In the genomic region with DNA sequence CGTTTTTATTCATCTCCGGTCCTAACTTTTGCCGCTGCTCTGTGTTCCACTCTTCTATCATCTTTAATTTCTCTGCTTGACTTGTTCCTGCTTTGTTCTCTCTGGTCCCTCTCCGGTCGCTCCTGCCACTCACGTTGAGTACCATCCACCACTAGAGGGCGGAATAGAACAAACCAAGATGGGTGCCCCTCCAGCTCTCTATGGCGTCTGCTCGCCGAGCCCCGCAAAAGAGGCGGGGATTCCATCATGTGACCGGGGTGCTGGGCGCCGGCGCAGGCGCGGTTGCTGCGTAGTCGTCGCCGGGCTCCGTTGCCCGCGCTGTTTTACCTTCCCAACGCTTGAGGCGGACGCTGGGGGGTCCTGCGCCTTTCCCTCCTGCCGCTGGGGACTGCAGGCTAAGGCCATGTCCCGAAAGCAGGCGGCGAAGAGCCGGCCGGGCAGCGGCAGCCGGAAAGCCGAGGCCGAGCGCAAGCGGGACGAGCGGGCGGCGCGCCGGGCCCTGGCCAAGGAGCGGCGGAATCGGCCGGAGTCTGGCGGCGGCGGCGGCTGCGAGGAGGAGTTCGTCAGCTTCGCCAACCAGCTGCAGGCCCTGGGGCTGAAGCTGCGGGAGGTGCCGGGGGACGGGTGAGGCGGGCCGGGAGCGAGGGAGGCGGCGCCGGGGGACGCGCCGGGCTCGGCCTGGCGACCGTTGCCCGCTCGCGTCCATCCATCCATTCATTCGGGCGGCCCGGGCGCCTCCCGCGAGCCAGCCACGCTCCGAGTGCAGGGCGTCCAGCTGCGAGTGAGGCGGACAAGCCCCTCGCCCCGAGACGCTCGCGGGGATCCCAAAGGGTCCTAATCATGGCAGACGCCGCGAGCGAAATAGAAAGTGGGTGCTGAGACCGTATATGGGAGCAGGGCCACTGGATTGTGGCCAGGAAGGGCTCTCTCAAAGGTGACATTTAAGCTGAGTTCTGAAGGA, we compare ENCODE assay signal across 1 cellular context.
A peak's percentile ranks its signal among the peaks of the same experiment; 100 is the strongest.
TF ChIP-seq lines count a peak whose summit lies in the region.

A gene with protein sequence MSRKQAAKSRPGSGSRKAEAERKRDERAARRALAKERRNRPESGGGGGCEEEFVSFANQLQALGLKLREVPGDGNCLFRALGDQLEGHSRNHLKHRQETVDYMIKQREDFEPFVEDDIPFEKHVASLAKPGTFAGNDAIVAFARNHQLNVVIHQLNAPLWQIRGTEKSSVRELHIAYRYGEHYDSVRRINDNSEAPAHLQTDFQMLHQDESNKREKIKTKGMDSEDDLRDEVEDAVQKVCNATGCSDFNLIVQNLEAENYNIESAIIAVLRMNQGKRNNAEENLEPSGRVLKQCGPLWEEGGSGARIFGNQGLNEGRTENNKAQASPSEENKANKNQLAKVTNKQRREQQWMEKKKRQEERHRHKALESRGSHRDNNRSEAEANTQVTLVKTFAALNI (plus strand): TSS at position 285 of the 961 bp plus-strand sequence. CDS start 119 bp downstream, at position 404.

TF ChIP-seq in HepG2, 621 proteins besides CTCF, POLR2A, EP300 and RAD21 (continued from another document and continues in another):
- TF ChIP-seq, protein P1, sequence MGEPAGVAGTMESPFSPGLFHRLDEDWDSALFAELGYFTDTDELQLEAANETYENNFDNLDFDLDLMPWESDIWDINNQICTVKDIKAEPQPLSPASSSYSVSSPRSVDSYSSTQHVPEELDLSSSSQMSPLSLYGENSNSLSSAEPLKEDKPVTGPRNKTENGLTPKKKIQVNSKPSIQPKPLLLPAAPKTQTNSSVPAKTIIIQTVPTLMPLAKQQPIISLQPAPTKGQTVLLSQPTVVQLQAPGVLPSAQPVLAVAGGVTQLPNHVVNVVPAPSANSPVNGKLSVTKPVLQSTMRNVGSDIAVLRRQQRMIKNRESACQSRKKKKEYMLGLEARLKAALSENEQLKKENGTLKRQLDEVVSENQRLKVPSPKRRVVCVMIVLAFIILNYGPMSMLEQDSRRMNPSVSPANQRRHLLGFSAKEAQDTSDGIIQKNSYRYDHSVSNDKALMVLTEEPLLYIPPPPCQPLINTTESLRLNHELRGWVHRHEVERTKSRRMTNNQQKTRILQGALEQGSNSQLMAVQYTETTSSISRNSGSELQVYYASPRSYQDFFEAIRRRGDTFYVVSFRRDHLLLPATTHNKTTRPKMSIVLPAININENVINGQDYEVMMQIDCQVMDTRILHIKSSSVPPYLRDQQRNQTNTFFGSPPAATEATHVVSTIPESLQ (CRISPR knock-in tag; conservative IDR thresholded peaks at IDR 0.05): no peak
- TF ChIP-seq MIER2 (CRISPR knock-in tag; IDR thresholded peaks at IDR 0.05) (no peak), JUN (CRISPR knock-in tag; IDR thresholded peaks at IDR 0.05) (no peak), NRL (CRISPR knock-in tag; IDR thresholded peaks at IDR 0.05; ENCODE audit: borderline replicate concordance) (0 out of 2 replicates have a peak, but pooled peaks have one; percentile 40), FOXK1 (CRISPR knock-in tag; IDR thresholded peaks at IDR 0.05; ENCODE audit: borderline replicate concordance, low read depth) (no peak; the same call in 1 of the 2 replicates), ZNF136 (CRISPR knock-in tag; IDR thresholded peaks at IDR 0.05; ENCODE audit: low read depth) (no peak), SETDB1 (CRISPR knock-in tag; IDR thresholded peaks at IDR 0.05; ENCODE audit: borderline replicate concordance) (no peak), ZNF547 (CRISPR knock-in tag; IDR thresholded peaks at IDR 0.05) (peak; percentile 94), SNRNP70 (IDR thresholded peaks at IDR 0.05; ENCODE audit: low read depth, low read length) (no peak), ZNF766 (CRISPR knock-in tag; IDR thresholded peaks at IDR 0.05; ENCODE audit: borderline replicate concordance) (peak; percentile 47; the same call in 1 of the 2 replicates), TARDBP (CRISPR knock-in tag; IDR thresholded peaks at IDR 0.05) (peak; percentile 76), ZNF337 (CRISPR knock-in tag; IDR thresholded peaks at IDR 0.05; ENCODE audit: borderline replicate concordance, low read depth) (peak; percentile 73; the same call in 1 of the 2 replicates), ARNTL (CRISPR knock-in tag; IDR thresholded peaks at IDR 0.05) (no peak; the same call in none of the 2 replicates), SMYD3 (CRISPR knock-in tag; IDR thresholded peaks at IDR 0.05) (peak; percentile 43; the same call in 1 of the 2 replicates), WIZ (CRISPR knock-in tag; IDR thresholded peaks at IDR 0.05) (no peak), SSRP1 (CRISPR knock-in tag; IDR thresholded peaks at IDR 0.05) (no peak), NFIB (CRISPR knock-in tag; IDR thresholded peaks at IDR 0.05; ENCODE audit: borderline replicate concordance) (no peak), ZNF468 (CRISPR knock-in tag; IDR thresholded peaks at IDR 0.05) (no peak), DPF2 (CRISPR knock-in tag; IDR thresholded peaks at IDR 0.05; ENCODE audit: borderline replicate concordance, low read depth) (no peak), HNRNPUL1 (IDR thresholded peaks at IDR 0.05; ENCODE audit: low read depth, low read length) (no peak), HOXA5 (CRISPR knock-in tag; IDR thresholded peaks at IDR 0.05) (peak; percentile 70), ZNF329 (CRISPR knock-in tag; IDR thresholded peaks at IDR 0.05; ENCODE audit: low read depth) (no peak), NCOA5 (CRISPR knock-in tag; IDR thresholded peaks at IDR 0.05) (no peak), ZNF615 (CRISPR knock-in tag; IDR thresholded peaks at IDR 0.05; ENCODE audit: borderline replicate concordance) (no peak), KLF6 (CRISPR knock-in tag; IDR thresholded peaks at IDR 0.05) (peak; percentile 71; the same call in 1 of the 2 replicates), HOXA3 (CRISPR knock-in tag; IDR thresholded peaks at IDR 0.05) (peak; percentile 94), PHF21A (CRISPR knock-in tag; IDR thresholded peaks at IDR 0.05) (peak; percentile 59; the same call in 1 of the 2 replicates), ZNF670 (CRISPR knock-in tag; IDR thresholded peaks at IDR 0.05; ENCODE audit: borderline replicate concordance) (no peak; the same call in 1 of the 2 replicates), ZNF564 (CRISPR knock-in tag; IDR thresholded peaks at IDR 0.05) (no peak), NR2F2 (IDR thresholded peaks at IDR 0.05; ENCODE audit: borderline replicate concordance, low read depth) (no peak)
- TF ChIP-seq, protein P2, sequence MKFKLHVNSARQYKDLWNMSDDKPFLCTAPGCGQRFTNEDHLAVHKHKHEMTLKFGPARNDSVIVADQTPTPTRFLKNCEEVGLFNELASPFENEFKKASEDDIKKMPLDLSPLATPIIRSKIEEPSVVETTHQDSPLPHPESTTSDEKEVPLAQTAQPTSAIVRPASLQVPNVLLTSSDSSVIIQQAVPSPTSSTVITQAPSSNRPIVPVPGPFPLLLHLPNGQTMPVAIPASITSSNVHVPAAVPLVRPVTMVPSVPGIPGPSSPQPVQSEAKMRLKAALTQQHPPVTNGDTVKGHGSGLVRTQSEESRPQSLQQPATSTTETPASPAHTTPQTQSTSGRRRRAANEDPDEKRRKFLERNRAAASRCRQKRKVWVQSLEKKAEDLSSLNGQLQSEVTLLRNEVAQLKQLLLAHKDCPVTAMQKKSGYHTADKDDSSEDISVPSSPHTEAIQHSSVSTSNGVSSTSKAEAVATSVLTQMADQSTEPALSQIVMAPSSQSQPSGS (CRISPR knock-in tag; IDR thresholded peaks at IDR 0.05): peak; percentile 72; the same call in 1 of the 2 replicates
- TF ChIP-seq, protein P3, sequence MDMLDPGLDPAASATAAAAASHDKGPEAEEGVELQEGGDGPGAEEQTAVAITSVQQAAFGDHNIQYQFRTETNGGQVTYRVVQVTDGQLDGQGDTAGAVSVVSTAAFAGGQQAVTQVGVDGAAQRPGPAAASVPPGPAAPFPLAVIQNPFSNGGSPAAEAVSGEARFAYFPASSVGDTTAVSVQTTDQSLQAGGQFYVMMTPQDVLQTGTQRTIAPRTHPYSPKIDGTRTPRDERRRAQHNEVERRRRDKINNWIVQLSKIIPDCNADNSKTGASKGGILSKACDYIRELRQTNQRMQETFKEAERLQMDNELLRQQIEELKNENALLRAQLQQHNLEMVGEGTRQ (IDR thresholded peaks at IDR 0.05; ENCODE audit: low read depth, low read length): peak; percentile 94
- TF ChIP-seq, protein P3 (CRISPR knock-in tag; IDR thresholded peaks at IDR 0.05; ENCODE audit: borderline replicate concordance): peak; percentile 96; the same call in 1 of the 2 replicates
- TF ChIP-seq, protein P4, sequence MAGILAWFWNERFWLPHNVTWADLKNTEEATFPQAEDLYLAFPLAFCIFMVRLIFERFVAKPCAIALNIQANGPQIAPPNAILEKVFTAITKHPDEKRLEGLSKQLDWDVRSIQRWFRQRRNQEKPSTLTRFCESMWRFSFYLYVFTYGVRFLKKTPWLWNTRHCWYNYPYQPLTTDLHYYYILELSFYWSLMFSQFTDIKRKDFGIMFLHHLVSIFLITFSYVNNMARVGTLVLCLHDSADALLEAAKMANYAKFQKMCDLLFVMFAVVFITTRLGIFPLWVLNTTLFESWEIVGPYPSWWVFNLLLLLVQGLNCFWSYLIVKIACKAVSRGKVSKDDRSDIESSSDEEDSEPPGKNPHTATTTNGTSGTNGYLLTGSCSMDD (CRISPR knock-in tag; IDR thresholded peaks at IDR 0.05): no peak
- TF ChIP-seq, protein P5, sequence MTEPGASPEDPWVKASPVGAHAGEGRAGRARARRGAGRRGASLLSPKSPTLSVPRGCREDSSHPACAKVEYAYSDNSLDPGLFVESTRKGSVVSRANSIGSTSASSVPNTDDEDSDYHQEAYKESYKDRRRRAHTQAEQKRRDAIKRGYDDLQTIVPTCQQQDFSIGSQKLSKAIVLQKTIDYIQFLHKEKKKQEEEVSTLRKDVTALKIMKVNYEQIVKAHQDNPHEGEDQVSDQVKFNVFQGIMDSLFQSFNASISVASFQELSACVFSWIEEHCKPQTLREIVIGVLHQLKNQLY (CRISPR knock-in tag; IDR thresholded peaks at IDR 0.05): 0 out of 2 replicates have a peak, but pooled peaks have one; percentile 17
- TF ChIP-seq, protein P6, sequence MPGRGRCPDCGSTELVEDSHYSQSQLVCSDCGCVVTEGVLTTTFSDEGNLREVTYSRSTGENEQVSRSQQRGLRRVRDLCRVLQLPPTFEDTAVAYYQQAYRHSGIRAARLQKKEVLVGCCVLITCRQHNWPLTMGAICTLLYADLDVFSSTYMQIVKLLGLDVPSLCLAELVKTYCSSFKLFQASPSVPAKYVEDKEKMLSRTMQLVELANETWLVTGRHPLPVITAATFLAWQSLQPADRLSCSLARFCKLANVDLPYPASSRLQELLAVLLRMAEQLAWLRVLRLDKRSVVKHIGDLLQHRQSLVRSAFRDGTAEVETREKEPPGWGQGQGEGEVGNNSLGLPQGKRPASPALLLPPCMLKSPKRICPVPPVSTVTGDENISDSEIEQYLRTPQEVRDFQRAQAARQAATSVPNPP (CRISPR knock-in tag; IDR thresholded peaks at IDR 0.05): 0 out of 2 replicates have a peak, but pooled peaks have one; percentile 54
- TF ChIP-seq, protein P7, sequence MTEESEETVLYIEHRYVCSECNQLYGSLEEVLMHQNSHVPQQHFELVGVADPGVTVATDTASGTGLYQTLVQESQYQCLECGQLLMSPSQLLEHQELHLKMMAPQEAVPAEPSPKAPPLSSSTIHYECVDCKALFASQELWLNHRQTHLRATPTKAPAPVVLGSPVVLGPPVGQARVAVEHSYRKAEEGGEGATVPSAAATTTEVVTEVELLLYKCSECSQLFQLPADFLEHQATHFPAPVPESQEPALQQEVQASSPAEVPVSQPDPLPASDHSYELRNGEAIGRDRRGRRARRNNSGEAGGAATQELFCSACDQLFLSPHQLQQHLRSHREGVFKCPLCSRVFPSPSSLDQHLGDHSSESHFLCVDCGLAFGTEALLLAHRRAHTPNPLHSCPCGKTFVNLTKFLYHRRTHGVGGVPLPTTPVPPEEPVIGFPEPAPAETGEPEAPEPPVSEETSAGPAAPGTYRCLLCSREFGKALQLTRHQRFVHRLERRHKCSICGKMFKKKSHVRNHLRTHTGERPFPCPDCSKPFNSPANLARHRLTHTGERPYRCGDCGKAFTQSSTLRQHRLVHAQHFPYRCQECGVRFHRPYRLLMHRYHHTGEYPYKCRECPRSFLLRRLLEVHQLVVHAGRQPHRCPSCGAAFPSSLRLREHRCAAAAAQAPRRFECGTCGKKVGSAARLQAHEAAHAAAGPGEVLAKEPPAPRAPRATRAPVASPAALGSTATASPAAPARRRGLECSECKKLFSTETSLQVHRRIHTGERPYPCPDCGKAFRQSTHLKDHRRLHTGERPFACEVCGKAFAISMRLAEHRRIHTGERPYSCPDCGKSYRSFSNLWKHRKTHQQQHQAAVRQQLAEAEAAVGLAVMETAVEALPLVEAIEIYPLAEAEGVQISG (CRISPR knock-in tag; IDR thresholded peaks at IDR 0.05): peak; percentile 98
- TF ChIP-seq, protein P8, sequence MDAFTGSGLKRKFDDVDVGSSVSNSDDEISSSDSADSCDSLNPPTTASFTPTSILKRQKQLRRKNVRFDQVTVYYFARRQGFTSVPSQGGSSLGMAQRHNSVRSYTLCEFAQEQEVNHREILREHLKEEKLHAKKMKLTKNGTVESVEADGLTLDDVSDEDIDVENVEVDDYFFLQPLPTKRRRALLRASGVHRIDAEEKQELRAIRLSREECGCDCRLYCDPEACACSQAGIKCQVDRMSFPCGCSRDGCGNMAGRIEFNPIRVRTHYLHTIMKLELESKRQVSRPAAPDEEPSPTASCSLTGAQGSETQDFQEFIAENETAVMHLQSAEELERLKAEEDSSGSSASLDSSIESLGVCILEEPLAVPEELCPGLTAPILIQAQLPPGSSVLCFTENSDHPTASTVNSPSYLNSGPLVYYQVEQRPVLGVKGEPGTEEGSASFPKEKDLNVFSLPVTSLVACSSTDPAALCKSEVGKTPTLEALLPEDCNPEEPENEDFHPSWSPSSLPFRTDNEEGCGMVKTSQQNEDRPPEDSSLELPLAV (CRISPR knock-in tag; conservative IDR thresholded peaks at IDR 0.05; ENCODE audit: low read depth): no peak
- TF ChIP-seq, protein P9, sequence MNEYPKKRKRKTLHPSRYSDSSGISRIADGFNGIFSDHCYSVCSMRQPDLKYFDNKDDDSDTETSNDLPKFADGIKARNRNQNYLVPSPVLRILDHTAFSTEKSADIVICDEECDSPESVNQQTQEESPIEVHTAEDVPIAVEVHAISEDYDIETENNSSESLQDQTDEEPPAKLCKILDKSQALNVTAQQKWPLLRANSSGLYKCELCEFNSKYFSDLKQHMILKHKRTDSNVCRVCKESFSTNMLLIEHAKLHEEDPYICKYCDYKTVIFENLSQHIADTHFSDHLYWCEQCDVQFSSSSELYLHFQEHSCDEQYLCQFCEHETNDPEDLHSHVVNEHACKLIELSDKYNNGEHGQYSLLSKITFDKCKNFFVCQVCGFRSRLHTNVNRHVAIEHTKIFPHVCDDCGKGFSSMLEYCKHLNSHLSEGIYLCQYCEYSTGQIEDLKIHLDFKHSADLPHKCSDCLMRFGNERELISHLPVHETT (CRISPR knock-in tag; conservative IDR thresholded peaks at IDR 0.05): peak; percentile 49; the same call in 1 of the 2 replicates
- TF ChIP-seq, protein P10, sequence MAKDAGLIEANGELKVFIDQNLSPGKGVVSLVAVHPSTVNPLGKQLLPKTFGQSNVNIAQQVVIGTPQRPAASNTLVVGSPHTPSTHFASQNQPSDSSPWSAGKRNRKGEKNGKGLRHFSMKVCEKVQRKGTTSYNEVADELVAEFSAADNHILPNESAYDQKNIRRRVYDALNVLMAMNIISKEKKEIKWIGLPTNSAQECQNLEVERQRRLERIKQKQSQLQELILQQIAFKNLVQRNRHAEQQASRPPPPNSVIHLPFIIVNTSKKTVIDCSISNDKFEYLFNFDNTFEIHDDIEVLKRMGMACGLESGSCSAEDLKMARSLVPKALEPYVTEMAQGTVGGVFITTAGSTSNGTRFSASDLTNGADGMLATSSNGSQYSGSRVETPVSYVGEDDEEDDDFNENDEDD (CRISPR knock-in tag; IDR thresholded peaks at IDR 0.05; ENCODE audit: borderline replicate concordance): peak; percentile 86
